ENCODE assay signal across 1 cellular context in the genomic region with DNA sequence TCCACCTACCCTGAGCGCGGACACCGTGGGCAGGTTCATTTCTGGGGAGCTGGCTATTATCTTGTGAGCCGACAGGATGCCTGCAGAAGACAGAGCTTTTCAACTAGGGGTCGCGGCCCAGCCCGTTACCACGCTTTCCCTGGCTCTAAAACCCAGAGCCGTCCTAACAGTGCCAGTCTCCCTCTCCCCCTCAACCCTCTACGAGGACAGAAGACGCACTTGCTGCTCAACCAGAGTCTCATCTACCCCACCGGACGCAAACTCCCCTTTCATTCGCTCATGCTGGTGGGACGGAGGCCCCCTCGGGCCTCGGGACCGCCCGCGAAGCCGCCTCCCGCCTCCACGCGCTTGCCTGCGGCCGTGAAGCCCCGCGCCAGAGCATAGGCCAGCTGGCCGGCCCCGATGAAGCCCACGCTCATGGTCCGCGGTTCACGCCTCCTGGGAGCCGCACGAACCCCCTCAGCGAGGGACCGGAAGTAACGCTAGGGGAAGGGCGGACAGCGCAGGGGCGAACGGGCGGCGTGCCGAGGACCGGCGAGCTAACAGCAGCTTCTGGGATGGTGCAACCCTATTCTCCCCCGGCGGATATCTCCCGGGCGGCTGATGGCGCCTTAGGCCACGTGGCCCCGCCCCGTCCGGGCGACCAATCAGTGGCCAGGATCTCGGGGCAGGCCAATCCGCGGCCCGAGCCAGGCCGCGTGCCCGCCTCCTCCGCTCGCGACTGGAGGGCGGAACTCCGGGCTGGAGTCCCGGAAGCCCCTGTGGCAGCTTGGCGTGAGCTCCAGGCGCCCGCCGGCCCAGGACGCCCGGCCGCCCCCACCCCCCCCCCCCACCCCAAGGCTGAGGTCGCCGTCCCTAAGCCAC.
TF ChIP-seq lines count a peak whose summit lies in the region.

A gene (minus strand): TSS at position 559 of the 864 bp plus-strand sequence. CDS start 140 bp downstream, at position 419.

TF ChIP-seq in HepG2, 621 proteins besides CTCF, POLR2A, EP300 and RAD21 (continued from another document and continues in another):
- TF ChIP-seq, protein P1, sequence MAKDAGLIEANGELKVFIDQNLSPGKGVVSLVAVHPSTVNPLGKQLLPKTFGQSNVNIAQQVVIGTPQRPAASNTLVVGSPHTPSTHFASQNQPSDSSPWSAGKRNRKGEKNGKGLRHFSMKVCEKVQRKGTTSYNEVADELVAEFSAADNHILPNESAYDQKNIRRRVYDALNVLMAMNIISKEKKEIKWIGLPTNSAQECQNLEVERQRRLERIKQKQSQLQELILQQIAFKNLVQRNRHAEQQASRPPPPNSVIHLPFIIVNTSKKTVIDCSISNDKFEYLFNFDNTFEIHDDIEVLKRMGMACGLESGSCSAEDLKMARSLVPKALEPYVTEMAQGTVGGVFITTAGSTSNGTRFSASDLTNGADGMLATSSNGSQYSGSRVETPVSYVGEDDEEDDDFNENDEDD (CRISPR knock-in tag; IDR thresholded peaks at IDR 0.05; ENCODE audit: borderline replicate concordance): peak; percentile 80
- TF ChIP-seq ZNF567 (CRISPR knock-in tag; IDR thresholded peaks at IDR 0.05; ENCODE audit: borderline replicate concordance) (no peak), ZNF33B (CRISPR knock-in tag; IDR thresholded peaks at IDR 0.05) (peak; percentile 83), HNF4A (CRISPR knock-in tag; IDR thresholded peaks at IDR 0.05) (no peak; the same call in 1 of the 2 replicates), ZNF333 (CRISPR knock-in tag; IDR thresholded peaks at IDR 0.05; ENCODE audit: borderline replicate concordance) (peak; percentile 96; the same call in 1 of the 2 replicates), SAP130 (CRISPR knock-in tag; IDR thresholded peaks at IDR 0.05; ENCODE audit: low read depth) (peak; percentile 92), ZNF605 (CRISPR knock-in tag; IDR thresholded peaks at IDR 0.05) (peak; percentile 33; the same call in 1 of the 2 replicates), ZNF737 (CRISPR knock-in tag; IDR thresholded peaks at IDR 0.05; ENCODE audit: borderline replicate concordance) (no peak), ZNF772 (CRISPR knock-in tag; IDR thresholded peaks at IDR 0.05) (peak; percentile 75; the same call in 1 of the 2 replicates), ZNF501 (CRISPR knock-in tag; IDR thresholded peaks at IDR 0.05) (peak; percentile 95), ZFYVE20 (CRISPR knock-in tag; IDR thresholded peaks at IDR 0.05; ENCODE audit: borderline replicate concordance, low read depth) (0 out of 2 replicates have a peak, but pooled peaks have one; percentile 70), POLR2AphosphoS5 (IDR thresholded peaks at IDR 0.05; ENCODE audit: low read depth, low read length) (peak; percentile 86), ZEB1 (IDR thresholded peaks at IDR 0.05; ENCODE audit: insufficient replicate concordance, low read depth) (no peak), ZMYM2 (CRISPR knock-in tag; IDR thresholded peaks at IDR 0.05) (0 out of 2 replicates have a peak, but pooled peaks have one; percentile 22), ZNF550 (CRISPR knock-in tag; IDR thresholded peaks at IDR 0.05; ENCODE audit: borderline replicate concordance) (no peak), ZNF83 (CRISPR knock-in tag; IDR thresholded peaks at IDR 0.05; ENCODE audit: borderline replicate concordance) (0 out of 2 replicates have a peak, but pooled peaks have one; percentile 44), PCBP1 (IDR thresholded peaks at IDR 0.05; ENCODE audit: borderline replicate concordance, low read depth, low read length) (no peak), GZF1 (CRISPR knock-in tag; IDR thresholded peaks at IDR 0.05) (no peak; the same call in none of the 2 replicates), PAX8 (CRISPR knock-in tag; IDR thresholded peaks at IDR 0.05; ENCODE audit: borderline replicate concordance) (no peak; the same call in 1 of the 2 replicates), ZNF672 (CRISPR knock-in tag; IDR thresholded peaks at IDR 0.05) (no peak)
- TF ChIP-seq, protein P2, sequence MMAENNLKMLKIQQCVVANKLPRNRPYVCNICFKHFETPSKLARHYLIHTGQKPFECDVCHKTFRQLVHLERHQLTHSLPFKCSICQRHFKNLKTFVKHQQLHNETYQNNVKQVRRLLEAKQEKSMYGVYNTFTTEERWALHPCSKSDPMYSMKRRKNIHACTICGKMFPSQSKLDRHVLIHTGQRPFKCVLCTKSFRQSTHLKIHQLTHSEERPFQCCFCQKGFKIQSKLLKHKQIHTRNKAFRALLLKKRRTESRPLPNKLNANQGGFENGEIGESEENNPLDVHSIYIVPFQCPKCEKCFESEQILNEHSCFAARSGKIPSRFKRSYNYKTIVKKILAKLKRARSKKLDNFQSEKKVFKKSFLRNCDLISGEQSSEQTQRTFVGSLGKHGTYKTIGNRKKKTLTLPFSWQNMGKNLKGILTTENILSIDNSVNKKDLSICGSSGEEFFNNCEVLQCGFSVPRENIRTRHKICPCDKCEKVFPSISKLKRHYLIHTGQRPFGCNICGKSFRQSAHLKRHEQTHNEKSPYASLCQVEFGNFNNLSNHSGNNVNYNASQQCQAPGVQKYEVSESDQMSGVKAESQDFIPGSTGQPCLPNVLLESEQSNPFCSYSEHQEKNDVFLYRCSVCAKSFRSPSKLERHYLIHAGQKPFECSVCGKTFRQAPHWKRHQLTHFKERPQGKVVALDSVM (CRISPR knock-in tag; IDR thresholded peaks at IDR 0.05): no peak
- TF ChIP-seq, protein P3, sequence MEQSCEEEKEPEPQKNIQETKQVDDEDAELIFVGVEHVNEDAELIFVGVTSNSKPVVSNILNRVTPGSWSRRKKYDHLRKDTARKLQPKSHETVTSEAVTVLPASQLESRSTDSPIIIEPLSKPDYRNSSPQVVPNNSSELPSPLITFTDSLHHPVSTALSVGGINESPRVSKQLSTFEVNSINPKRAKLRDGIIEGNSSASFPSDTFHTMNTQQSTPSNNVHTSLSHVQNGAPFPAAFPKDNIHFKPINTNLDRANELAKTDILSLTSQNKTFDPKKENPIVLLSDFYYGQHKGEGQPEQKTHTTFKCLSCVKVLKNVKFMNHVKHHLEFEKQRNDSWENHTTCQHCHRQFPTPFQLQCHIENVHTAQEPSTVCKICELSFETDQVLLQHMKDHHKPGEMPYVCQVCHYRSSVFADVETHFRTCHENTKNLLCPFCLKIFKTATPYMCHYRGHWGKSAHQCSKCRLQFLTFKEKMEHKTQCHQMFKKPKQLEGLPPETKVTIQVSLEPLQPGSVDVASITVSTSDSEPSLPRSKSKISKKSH (CRISPR knock-in tag; IDR thresholded peaks at IDR 0.05; ENCODE audit: borderline replicate concordance): no peak
- TF ChIP-seq, protein P4, sequence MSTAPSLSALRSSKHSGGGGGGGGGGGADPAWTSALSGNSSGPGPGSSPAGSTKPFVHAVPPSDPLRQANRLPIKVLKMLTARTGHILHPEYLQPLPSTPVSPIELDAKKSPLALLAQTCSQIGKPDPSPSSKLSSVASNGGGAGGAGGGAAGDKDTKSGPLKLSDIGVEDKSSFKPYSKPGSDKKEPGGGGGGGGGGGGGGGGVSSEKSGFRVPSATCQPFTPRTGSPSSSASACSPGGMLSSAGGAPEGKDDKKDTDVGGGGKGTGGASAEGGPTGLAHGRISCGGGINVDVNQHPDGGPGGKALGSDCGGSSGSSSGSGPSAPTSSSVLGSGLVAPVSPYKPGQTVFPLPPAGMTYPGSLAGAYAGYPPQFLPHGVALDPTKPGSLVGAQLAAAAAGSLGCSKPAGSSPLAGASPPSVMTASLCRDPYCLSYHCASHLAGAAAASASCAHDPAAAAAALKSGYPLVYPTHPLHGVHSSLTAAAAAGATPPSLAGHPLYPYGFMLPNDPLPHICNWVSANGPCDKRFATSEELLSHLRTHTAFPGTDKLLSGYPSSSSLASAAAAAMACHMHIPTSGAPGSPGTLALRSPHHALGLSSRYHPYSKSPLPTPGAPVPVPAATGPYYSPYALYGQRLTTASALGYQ (CRISPR knock-in tag; IDR thresholded peaks at IDR 0.05): 0 out of 2 replicates have a peak, but pooled peaks have one; percentile 14
- TF ChIP-seq, protein P5, sequence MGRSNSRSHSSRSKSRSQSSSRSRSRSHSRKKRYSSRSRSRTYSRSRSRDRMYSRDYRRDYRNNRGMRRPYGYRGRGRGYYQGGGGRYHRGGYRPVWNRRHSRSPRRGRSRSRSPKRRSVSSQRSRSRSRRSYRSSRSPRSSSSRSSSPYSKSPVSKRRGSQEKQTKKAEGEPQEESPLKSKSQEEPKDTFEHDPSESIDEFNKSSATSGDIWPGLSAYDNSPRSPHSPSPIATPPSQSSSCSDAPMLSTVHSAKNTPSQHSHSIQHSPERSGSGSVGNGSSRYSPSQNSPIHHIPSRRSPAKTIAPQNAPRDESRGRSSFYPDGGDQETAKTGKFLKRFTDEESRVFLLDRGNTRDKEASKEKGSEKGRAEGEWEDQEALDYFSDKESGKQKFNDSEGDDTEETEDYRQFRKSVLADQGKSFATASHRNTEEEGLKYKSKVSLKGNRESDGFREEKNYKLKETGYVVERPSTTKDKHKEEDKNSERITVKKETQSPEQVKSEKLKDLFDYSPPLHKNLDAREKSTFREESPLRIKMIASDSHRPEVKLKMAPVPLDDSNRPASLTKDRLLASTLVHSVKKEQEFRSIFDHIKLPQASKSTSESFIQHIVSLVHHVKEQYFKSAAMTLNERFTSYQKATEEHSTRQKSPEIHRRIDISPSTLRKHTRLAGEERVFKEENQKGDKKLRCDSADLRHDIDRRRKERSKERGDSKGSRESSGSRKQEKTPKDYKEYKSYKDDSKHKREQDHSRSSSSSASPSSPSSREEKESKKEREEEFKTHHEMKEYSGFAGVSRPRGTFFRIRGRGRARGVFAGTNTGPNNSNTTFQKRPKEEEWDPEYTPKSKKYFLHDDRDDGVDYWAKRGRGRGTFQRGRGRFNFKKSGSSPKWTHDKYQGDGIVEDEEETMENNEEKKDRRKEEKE (IDR thresholded peaks at IDR 0.05): no peak
- TF ChIP-seq, protein P6, sequence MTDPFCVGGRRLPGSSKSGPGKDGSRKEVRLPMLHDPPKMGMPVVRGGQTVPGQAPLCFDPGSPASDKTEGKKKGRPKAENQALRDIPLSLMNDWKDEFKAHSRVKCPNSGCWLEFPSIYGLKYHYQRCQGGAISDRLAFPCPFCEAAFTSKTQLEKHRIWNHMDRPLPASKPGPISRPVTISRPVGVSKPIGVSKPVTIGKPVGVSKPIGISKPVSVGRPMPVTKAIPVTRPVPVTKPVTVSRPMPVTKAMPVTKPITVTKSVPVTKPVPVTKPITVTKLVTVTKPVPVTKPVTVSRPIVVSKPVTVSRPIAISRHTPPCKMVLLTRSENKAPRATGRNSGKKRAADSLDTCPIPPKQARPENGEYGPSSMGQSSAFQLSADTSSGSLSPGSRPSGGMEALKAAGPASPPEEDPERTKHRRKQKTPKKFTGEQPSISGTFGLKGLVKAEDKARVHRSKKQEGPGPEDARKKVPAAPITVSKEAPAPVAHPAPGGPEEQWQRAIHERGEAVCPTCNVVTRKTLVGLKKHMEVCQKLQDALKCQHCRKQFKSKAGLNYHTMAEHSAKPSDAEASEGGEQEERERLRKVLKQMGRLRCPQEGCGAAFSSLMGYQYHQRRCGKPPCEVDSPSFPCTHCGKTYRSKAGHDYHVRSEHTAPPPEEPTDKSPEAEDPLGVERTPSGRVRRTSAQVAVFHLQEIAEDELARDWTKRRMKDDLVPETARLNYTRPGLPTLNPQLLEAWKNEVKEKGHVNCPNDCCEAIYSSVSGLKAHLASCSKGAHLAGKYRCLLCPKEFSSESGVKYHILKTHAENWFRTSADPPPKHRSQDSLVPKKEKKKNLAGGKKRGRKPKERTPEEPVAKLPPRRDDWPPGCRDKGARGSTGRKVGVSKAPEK (CRISPR knock-in tag; IDR thresholded peaks at IDR 0.05; ENCODE audit: borderline replicate concordance): no peak
- TF ChIP-seq, protein P7, sequence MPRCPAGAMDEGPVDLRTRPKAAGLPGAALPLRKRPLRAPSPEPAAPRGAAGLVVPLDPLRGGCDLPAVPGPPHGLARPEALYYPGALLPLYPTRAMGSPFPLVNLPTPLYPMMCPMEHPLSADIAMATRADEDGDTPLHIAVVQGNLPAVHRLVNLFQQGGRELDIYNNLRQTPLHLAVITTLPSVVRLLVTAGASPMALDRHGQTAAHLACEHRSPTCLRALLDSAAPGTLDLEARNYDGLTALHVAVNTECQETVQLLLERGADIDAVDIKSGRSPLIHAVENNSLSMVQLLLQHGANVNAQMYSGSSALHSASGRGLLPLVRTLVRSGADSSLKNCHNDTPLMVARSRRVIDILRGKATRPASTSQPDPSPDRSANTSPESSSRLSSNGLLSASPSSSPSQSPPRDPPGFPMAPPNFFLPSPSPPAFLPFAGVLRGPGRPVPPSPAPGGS (CRISPR knock-in tag; IDR thresholded peaks at IDR 0.05): peak; percentile 62
- TF ChIP-seq, protein P8, sequence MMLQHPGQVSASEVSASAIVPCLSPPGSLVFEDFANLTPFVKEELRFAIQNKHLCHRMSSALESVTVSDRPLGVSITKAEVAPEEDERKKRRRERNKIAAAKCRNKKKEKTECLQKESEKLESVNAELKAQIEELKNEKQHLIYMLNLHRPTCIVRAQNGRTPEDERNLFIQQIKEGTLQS (CRISPR knock-in tag; IDR thresholded peaks at IDR 0.05): peak; percentile 54; the same call in 1 of the 2 replicates
- TF ChIP-seq, protein P9, sequence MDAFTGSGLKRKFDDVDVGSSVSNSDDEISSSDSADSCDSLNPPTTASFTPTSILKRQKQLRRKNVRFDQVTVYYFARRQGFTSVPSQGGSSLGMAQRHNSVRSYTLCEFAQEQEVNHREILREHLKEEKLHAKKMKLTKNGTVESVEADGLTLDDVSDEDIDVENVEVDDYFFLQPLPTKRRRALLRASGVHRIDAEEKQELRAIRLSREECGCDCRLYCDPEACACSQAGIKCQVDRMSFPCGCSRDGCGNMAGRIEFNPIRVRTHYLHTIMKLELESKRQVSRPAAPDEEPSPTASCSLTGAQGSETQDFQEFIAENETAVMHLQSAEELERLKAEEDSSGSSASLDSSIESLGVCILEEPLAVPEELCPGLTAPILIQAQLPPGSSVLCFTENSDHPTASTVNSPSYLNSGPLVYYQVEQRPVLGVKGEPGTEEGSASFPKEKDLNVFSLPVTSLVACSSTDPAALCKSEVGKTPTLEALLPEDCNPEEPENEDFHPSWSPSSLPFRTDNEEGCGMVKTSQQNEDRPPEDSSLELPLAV (CRISPR knock-in tag; conservative IDR thresholded peaks at IDR 0.05; ENCODE audit: low read depth): no peak
- TF ChIP-seq, protein P10, sequence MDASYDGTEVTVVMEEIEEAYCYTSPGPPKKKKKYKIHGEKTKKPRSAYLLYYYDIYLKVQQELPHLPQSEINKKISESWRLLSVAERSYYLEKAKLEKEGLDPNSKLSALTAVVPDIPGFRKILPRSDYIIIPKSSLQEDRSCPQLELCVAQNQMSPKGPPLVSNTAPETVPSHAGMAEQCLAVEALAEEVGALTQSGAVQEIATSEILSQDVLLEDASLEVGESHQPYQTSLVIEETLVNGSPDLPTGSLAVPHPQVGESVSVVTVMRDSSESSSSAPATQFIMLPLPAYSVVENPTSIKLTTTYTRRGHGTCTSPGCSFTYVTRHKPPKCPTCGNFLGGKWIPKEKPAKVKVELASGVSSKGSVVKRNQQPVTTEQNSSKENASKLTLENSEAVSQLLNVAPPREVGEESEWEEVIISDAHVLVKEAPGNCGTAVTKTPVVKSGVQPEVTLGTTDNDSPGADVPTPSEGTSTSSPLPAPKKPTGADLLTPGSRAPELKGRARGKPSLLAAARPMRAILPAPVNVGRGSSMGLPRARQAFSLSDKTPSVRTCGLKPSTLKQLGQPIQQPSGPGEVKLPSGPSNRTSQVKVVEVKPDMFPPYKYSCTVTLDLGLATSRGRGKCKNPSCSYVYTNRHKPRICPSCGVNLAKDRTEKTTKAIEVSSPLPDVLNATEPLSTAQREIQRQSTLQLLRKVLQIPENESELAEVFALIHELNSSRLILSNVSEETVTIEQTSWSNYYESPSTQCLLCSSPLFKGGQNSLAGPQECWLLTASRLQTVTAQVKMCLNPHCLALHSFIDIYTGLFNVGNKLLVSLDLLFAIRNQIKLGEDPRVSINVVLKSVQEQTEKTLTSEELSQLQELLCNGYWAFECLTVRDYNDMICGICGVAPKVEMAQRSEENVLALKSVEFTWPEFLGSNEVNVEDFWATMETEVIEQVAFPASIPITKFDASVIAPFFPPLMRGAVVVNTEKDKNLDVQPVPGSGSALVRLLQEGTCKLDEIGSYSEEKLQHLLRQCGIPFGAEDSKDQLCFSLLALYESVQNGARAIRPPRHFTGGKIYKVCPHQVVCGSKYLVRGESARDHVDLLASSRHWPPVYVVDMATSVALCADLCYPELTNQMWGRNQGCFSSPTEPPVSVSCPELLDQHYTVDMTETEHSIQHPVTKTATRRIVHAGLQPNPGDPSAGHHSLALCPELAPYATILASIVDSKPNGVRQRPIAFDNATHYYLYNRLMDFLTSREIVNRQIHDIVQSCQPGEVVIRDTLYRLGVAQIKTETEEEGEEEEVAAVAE (CRISPR knock-in tag; IDR thresholded peaks at IDR 0.05; ENCODE audit: borderline replicate concordance): no peak
